13 cellular contexts compared by ENCODE assay signal in the genomic region with DNA sequence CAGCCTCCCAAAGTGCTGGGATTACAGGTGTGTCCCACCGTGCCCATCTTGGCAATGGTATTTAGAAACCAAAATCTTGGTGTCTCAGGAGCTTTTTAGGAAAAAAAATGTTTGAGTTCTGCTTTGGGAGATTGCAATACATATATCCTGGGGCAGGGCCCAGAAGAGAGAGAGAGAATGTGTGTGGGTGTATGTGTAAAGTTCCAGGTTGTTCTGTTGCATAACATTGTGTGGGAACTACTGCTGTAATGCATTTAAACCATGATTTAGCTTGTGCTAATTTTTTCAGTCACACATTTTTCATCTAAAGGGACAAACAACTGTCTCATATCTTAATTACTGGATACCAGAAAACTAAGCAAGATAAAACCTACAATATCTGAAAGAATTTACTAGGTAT.
DNase-seq lines count a peak whose midpoint lies in the region; ATAC-seq and TF ChIP-seq lines count a peak whose summit lies in the region.
"Had no signal": no experiment of that assay in that cellular context is flagged by ENCODE, and none has a peak within 500 bp of the region (broad histone marks: within the 10 kb centered on the region; RNA-seq: fewer than 3 reads in every experiment).

No MANE protein-coding gene starts in this region.

- peak; percentile 39 for DNase-seq in CD1c-positive myeloid dendritic cell (ENCODE audit: extremely low spot score)
- peak; percentile 22 for DNase-seq in NB4 (ENCODE audit: low read depth)
- peak; percentile 75 for DNase-seq in epithelial cell of esophagus (ENCODE audit: low read depth)
- DNase-seq in renal cortical epithelial cell (ENCODE audit: low read depth): peak; percentile 76
- no peak for DNase-seq in mesenteric fat pad (ENCODE audit: low spot score)
- DNase-seq: ACHN, NCI-H1092, NCI-H2107, NCI-H446, PC-3 had no signal

- TF ChIP-seq POLR2A in NB4 (IDR thresholded peaks at IDR 0.05; ENCODE audit: extremely low read depth, insufficient read length): no peak

- TF ChIP-seq CTCF in NB4 (IDR thresholded peaks at IDR 0.05; ENCODE audit: low read depth, low read length) (no peak), epithelial cell of esophagus (IDR thresholded peaks at IDR 0.05; ENCODE audit: insufficient read depth, low read depth, low read length, missing control alignments) (no peak)

- ATAC-seq in HG03442 (IDR thresholded peaks at IDR 0.05; ENCODE audit: unreplicated experiment): no peak
- ATAC-seq in HG03432 (IDR thresholded peaks at IDR 0.05; ENCODE audit: unreplicated experiment): no peak
- ATAC-seq: PC-3 had no signal

- H3K4me3 ChIP-seq in NB4 (ENCODE audit: low read depth, low read length) (no peak overlapping the region), epithelial cell of esophagus (ENCODE audit: low read length) (no peak overlapping the region)
- H3K4me3 ChIP-seq: BLaER1 had no signal
